Comparison of ENCODE assay signal across 8 cellular contexts in the genomic region with DNA sequence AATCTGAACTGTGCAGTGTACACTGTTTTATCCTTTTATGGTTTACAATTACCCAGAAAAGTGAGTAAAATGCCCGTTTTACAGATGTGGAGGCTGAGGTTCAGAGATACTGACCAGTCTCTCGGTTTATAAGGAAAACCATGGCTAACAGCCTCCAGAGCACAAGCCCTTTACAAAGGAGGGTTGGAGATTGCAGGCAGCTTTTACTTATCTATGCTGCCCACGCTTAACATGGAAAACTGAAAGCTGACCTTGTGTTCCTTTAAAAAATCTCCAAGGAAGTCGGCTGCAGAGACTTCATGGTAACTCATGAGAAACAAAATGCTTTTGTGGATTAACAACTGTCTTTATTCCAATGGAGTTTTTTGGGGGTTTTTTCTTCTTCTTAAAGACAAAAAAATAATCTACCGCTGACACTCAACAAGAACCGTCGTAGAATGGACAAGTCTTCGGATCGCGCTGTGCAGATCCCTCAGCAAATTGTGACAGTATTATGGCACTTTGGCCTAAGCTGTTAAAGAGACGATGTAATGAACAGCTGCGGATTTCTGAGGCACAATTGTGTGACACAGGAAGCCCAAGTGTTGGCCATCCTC. TPM values are rescaled to one million over a fixed set of nuclear protein-coding genes. Genes with fewer than 3 reads are reported as not detected.
A peak's percentile ranks its signal among the peaks of the same experiment; 100 is the strongest.
DNase-seq lines count a peak whose midpoint lies in the region; ATAC-seq and TF ChIP-seq lines count a peak whose summit lies in the region.

No MANE protein-coding gene starts in this region.

- intact Hi-C loops in Calu3 (cut with micrococcal nuclease; ENCODE audit: unreplicated experiment) = no loop called here

- peaks cover 12% of the 10 kb centered on the region for H3K27me3 Mint-ChIP-seq in Calu3 (ENCODE audit: unreplicated experiment)

- H3K27ac ChIP-seq in KOPT-K1 (ENCODE audit: low read depth, low read length, poor library complexity, severe bottlenecking) (peak overlapping the region; percentile 96), caudate nucleus (ENCODE audit: low read depth, low read length) (peak overlapping the region; percentile 95)

- H3K9ac ChIP-seq in mucosa of stomach (ENCODE audit: low read length) = peak overlapping the region; percentile 74

- H3K4me1 Mint-ChIP-seq in Calu3 (ENCODE audit: low read depth, unreplicated experiment) = peaks cover 22% of the 10 kb centered on the region

- no peak for DNase-seq in Calu3
- peak in 1 of 61 donors; percentile 48 for DNase-seq in caudate nucleus (lab: John Stamatoyannopoulos, UW)

- CTCF ChIA-PET in Calu3 (lab: Charles Lee) = interaction anchor here (1.3 kb wide), 1 partner anchor 102 kb away, joined by 3 read pairs; no protein-coding TSS in a partner anchor

- H3K9me3 Mint-ChIP-seq in Calu3 (ENCODE audit: low read depth, unreplicated experiment) = no peaks in the 10 kb centered on the region

- ATAC-seq in HG03521 (IDR thresholded peaks at IDR 0.05; ENCODE audit: unreplicated experiment) = no peak
- ATAC-seq in GM21423 (IDR thresholded peaks at IDR 0.05; ENCODE audit: unreplicated experiment) = no peak
- no peak for ATAC-seq in HG03439 (IDR thresholded peaks at IDR 0.05; ENCODE audit: unreplicated experiment)
- no peak for ATAC-seq in GM18858 (IDR thresholded peaks at IDR 0.05; ENCODE audit: unreplicated experiment)

- H3K36me3 Mint-ChIP-seq in Calu3 (ENCODE audit: insufficient read depth, unreplicated experiment) = peaks cover 22% of the 10 kb centered on the region

- no peaks in the 10 kb centered on the region for H3K27me3 ChIP-seq in mucosa of stomach (ENCODE audit: control insufficient read depth, insufficient read depth, low read length)

- peaks cover 32% of the 10 kb centered on the region for H3K36me3 ChIP-seq in KOPT-K1 (ENCODE audit: insufficient read depth, low read length)
- no peaks in the 10 kb centered on the region for H3K36me3 ChIP-seq in mucosa of stomach (ENCODE audit: control insufficient read depth, insufficient read depth, low read length)

- peak overlapping the region; percentile 94 for H3K4me3 Mint-ChIP-seq in Calu3 (ENCODE audit: low read depth, unreplicated experiment)

- H3K4me3 ChIP-seq in mucosa of stomach (ENCODE audit: low read length) = peak overlapping the region; percentile 90

- H3K9me3 ChIP-seq in KOPT-K1 (ENCODE audit: insufficient read depth, low read length, poor library complexity, severe bottlenecking) = no peaks in the 10 kb centered on the region
- H3K9me3 ChIP-seq in mucosa of stomach (ENCODE audit: control insufficient read depth, low read length) = no peaks in the 10 kb centered on the region

- H3K4me1 ChIP-seq in mucosa of stomach (ENCODE audit: control insufficient read depth, insufficient read depth, low read length) = peaks cover 6% of the 10 kb centered on the region

- BruUV-seq in Calu3 (replicated peaks; lab: Mats Ljungman, UMichigan) = TSS peak; percentile 62

- H3K27ac Mint-ChIP-seq in Calu3 (ENCODE audit: unreplicated experiment) = no peak overlapping the region

- no peak for TF ChIP-seq CTCF in Calu3 (IDR thresholded peaks at IDR 0.05; ENCODE audit: unreplicated experiment)

RNA-seq across cellular contexts. Expression of a gene that starts 0.7 kb away (rescaled TPM):
- total RNA-seq in Calu3 (2022) = 17.6 and 18.3 TPM in 2 replicates

RNA-seq across cellular contexts. Expression of a gene that starts 57.2 kb away (rescaled TPM):
- total RNA-seq in Calu3 (2022) = 15.9 and 20.6 TPM in 2 replicates
